8 cellular contexts compared by ENCODE assay signal in the genomic region with DNA sequence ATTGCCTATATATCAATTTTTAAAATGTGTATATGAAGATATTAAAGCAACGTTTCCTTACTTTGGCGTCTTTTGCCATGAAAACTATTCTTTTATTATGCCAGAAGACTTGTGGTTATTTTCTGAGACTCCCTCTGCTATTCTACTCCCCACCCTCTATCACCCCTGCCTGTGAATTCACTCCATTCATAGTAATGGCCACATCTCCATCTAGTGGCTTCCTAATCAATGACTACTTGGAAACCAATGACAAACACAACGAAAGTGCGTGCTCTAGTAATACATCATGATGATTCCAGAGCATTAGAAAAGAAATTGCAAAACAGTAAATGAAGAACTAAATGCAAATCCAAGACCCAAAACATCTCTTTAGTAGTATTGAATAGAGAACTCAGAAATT.
DNase-seq lines count a peak whose midpoint lies in the region; ATAC-seq and TF ChIP-seq lines count a peak whose summit lies in the region.

No MANE protein-coding gene starts in this region.

- H3K9me2 ChIP-seq in HCT116 (ENCODE audit: insufficient read depth), result no peaks in the 10 kb centered on the region

- RAD21 ChIA-PET in HCT116 (lab: Charles Lee; ENCODE audit: low non-redundant PET in 1 of 2, low total read pairs in 2 of 2, uncharacterized antibody in 2 of 2, unreplicated experiment in 2 of 2), result no interaction called here

- no peaks in the 10 kb centered on the region for H3K4me1 ChIP-seq in HCT116 (ENCODE audit: control insufficient read depth in 1 of 2, insufficient read depth in 2 of 2, low read length in 2 of 2)

- POLR2A ChIA-PET in HCT116 (lab: Charles Lee), result no interaction called here

- intact Hi-C loops in HCT116 (cut with micrococcal nuclease), result loop anchor here (1.0 to 5.0 kb wide), 5 partner anchors 60 to 771 kb away; no protein-coding TSS in a partner anchor

- no peak overlapping the region for H3K4me3 ChIP-seq in HCT116 (replicated peaks in 1 of 2; ENCODE audit: low read depth in 1 of 2, low read length in 2 of 2)

- H3K27me3 Mint-ChIP-seq in brain, result no peaks in the 10 kb centered on the region
- no peaks in the 10 kb centered on the region for H3K27me3 Mint-ChIP-seq in stimulated activated memory B cell treated with anti-CD40 and anti-IgM and Interleukin-4, amounts not matched to agents 10 μg/mL and 1 μg/mL and 100 μg/mL, for 72 hours

- no peak overlapping the region for H3K27ac ChIP-seq in HCT116 (ENCODE audit: low read depth, low read length)

- no peaks in the 10 kb centered on the region for H3K9me3 ChIP-seq in HCT116 (ENCODE audit: control insufficient read depth in 1 of 2, insufficient read depth in 1 of 2, low read depth in 1 of 2, low read length in 2 of 2)

- ATAC-seq in HCT116, result peak; percentile 96
- ATAC-seq in stimulated activated memory B cell treated with anti-CD40 and anti-IgM and Interleukin-4, amounts not matched to agents 10 μg/mL and 1 μg/mL and 100 μg/mL, for 72 hours, result no peak
- no peak for ATAC-seq in activated CD4-positive, CD25-positive, alpha-beta regulatory T cell treated with anti-CD3 and anti-CD28 coated beads, Interleukin-2, amount 50 U/mL, for 24 hours

- H3K27me3 ChIP-seq in HCT116 (ENCODE audit: insufficient read depth, low read length), result no peaks in the 10 kb centered on the region

- CTCF ChIA-PET in HCT116 (lab: Charles Lee), result interaction anchor here (1.0 to 2.8 kb wide), 5 partner anchors 19 to 457 kb away, joined by 3 to 34 read pairs (median 4); no protein-coding TSS in a partner anchor

- H3K36me3 ChIP-seq in HCT116 (ENCODE audit: control insufficient read depth in 1 of 2, insufficient read depth in 2 of 2, low read length in 2 of 2), result no peaks in the 10 kb centered on the region

- H4K20me1 ChIP-seq in HCT116 (ENCODE audit: insufficient read depth), result no peaks in the 10 kb centered on the region

- no peaks in the 10 kb centered on the region for H3K79me2 ChIP-seq in HCT116 (ENCODE audit: insufficient read depth, low read length)

- no peak overlapping the region for H3K9ac ChIP-seq in HCT116 (ENCODE audit: low read length)

- BruUV-seq in HCT116 (replicated peaks; lab: Mats Ljungman, UMichigan), result no TSS peak

- DNase-seq in G401 (ENCODE audit: low spot score), result peak; percentile 24
- peak; percentile 47 for DNase-seq in HCT116 (ENCODE audit: low read depth, low spot score)
- peak; percentile 13 for DNase-seq in NCI-H2029 (lab: John Stamatoyannopoulos, UW)
- DNase-seq in left kidney (ENCODE audit: low read depth, low spot score), result peak; percentile 67
- no peak for DNase-seq in activated CD4-positive, CD25-positive, alpha-beta regulatory T cell (lab: John Stamatoyannopoulos, UW)

- no peak for TF ChIP-seq POLR2A in HCT116 (IDR thresholded peaks at IDR 0.05; ENCODE audit: borderline replicate concordance, extremely low read depth, insufficient read depth, insufficient read length)

- H3K4me2 ChIP-seq in HCT116 (ENCODE audit: low read length), result no peak overlapping the region

- H3K36me3 Mint-ChIP-seq in brain, result peaks cover 12% of the 10 kb centered on the region
- no peaks in the 10 kb centered on the region for H3K36me3 Mint-ChIP-seq in stimulated activated memory B cell treated with anti-CD40 and anti-IgM and Interleukin-4, amounts not matched to agents 10 μg/mL and 1 μg/mL and 100 μg/mL, for 72 hours

- in situ Hi-C loops in G401 (cut with HindIII; ENCODE audit: low sequenced_read_pairs), result no loop called here

- H2AFZ ChIP-seq in HCT116 (ENCODE audit: low read depth, low read length, poor library complexity, severe bottlenecking), result no peak overlapping the region

- TF ChIP-seq RAD21 in HCT116 (IDR thresholded peaks at IDR 0.05; ENCODE audit: low read depth), result peak; percentile 80

- H3K4me1 Mint-ChIP-seq in brain, result peaks cover 10% of the 10 kb centered on the region
- H3K4me1 Mint-ChIP-seq in stimulated activated memory B cell treated with anti-CD40 and anti-IgM and Interleukin-4, amounts not matched to agents 10 μg/mL and 1 μg/mL and 100 μg/mL, for 72 hours, result no peaks in the 10 kb centered on the region

- H3K9me3 Mint-ChIP-seq in brain, result no peaks in the 10 kb centered on the region
- H3K9me3 Mint-ChIP-seq in stimulated activated memory B cell treated with anti-CD40 and anti-IgM and Interleukin-4, amounts not matched to agents 10 μg/mL and 1 μg/mL and 100 μg/mL, for 72 hours, result peaks cover 6% of the 10 kb centered on the region

- H3K27ac Mint-ChIP-seq in brain, result peak overlapping the region in 2 of 5 experiments; percentile 0 to 6
- no peak overlapping the region for H3K27ac Mint-ChIP-seq in stimulated activated memory B cell treated with anti-CD40 and anti-IgM and Interleukin-4, amounts not matched to agents 10 μg/mL and 1 μg/mL and 100 μg/mL, for 72 hours

- TF ChIP-seq CTCF in HCT116 (IDR thresholded peaks at IDR 0.05 in 2 of 3, conservative IDR thresholded peaks at IDR 0.05 in 1 of 3; ENCODE audit: borderline replicate concordance in 1 of 3, insufficient read depth in 1 of 3, low read depth in 2 of 3, low read length in 2 of 3) (peak; percentile 61 to 75 (median 70)), brain (conservative IDR thresholded peaks at IDR 0.05) (peak; percentile 66 to 77)

- no peak overlapping the region for H3K4me3 Mint-ChIP-seq in brain
- no peak overlapping the region for H3K4me3 Mint-ChIP-seq in stimulated activated memory B cell treated with anti-CD40 and anti-IgM and Interleukin-4, amounts not matched to agents 10 μg/mL and 1 μg/mL and 100 μg/mL, for 72 hours

TF ChIP-seq in HCT116, 20 proteins besides CTCF, POLR2A, EP300 and RAD21:
- TF ChIP-seq ELF1 (IDR thresholded peaks at IDR 0.05; ENCODE audit: borderline replicate concordance, low read depth) (no peak), EZH2 (IDR thresholded peaks at IDR 0.05) (no peak), SP1 (IDR thresholded peaks at IDR 0.05; ENCODE audit: low read depth) (no peak), YY1 (IDR thresholded peaks at IDR 0.05; ENCODE audit: extremely low read depth, insufficient replicate concordance, low read depth, low read length) (no peak), EGR1 (IDR thresholded peaks at IDR 0.05; ENCODE audit: low read depth) (no peak), CEBPB (IDR thresholded peaks at IDR 0.05; ENCODE audit: low read depth) (no peak), ATF3 (IDR thresholded peaks at IDR 0.05) (no peak), JUND (IDR thresholded peaks at IDR 0.05) (no peak), CBX3 (IDR thresholded peaks at IDR 0.05; ENCODE audit: low read depth) (no peak), TCF7L2 (IDR thresholded peaks at IDR 0.05; ENCODE audit: borderline replicate concordance, extremely low read depth, insufficient read depth, insufficient read length) (no peak), FOSL1 (IDR thresholded peaks at IDR 0.05; ENCODE audit: low read depth) (no peak)
- TF ChIP-seq, protein P1, sequence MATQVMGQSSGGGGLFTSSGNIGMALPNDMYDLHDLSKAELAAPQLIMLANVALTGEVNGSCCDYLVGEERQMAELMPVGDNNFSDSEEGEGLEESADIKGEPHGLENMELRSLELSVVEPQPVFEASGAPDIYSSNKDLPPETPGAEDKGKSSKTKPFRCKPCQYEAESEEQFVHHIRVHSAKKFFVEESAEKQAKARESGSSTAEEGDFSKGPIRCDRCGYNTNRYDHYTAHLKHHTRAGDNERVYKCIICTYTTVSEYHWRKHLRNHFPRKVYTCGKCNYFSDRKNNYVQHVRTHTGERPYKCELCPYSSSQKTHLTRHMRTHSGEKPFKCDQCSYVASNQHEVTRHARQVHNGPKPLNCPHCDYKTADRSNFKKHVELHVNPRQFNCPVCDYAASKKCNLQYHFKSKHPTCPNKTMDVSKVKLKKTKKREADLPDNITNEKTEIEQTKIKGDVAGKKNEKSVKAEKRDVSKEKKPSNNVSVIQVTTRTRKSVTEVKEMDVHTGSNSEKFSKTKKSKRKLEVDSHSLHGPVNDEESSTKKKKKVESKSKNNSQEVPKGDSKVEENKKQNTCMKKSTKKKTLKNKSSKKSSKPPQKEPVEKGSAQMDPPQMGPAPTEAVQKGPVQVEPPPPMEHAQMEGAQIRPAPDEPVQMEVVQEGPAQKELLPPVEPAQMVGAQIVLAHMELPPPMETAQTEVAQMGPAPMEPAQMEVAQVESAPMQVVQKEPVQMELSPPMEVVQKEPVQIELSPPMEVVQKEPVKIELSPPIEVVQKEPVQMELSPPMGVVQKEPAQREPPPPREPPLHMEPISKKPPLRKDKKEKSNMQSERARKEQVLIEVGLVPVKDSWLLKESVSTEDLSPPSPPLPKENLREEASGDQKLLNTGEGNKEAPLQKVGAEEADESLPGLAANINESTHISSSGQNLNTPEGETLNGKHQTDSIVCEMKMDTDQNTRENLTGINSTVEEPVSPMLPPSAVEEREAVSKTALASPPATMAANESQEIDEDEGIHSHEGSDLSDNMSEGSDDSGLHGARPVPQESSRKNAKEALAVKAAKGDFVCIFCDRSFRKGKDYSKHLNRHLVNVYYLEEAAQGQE (IDR thresholded peaks at IDR 0.05; ENCODE audit: low read depth), result no peak
- TF ChIP-seq, protein P2, sequence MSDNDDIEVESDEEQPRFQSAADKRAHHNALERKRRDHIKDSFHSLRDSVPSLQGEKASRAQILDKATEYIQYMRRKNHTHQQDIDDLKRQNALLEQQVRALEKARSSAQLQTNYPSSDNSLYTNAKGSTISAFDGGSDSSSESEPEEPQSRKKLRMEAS (IDR thresholded peaks at IDR 0.05), result no peak

Comparison
In these comparisons a context has a peak if more than half of its experiments do, and no peak if none do; other contexts are left out.
1. DNase-seq: peak in G401 (single experiment), HCT116 (single experiment), NCI-H2029 (single experiment) and left kidney (single experiment); none in activated CD4-positive, CD25-positive, alpha-beta regulatory T cell (0 of 4).